Comparison of ENCODE assay signal across 1 cellular context in the genomic region with DNA sequence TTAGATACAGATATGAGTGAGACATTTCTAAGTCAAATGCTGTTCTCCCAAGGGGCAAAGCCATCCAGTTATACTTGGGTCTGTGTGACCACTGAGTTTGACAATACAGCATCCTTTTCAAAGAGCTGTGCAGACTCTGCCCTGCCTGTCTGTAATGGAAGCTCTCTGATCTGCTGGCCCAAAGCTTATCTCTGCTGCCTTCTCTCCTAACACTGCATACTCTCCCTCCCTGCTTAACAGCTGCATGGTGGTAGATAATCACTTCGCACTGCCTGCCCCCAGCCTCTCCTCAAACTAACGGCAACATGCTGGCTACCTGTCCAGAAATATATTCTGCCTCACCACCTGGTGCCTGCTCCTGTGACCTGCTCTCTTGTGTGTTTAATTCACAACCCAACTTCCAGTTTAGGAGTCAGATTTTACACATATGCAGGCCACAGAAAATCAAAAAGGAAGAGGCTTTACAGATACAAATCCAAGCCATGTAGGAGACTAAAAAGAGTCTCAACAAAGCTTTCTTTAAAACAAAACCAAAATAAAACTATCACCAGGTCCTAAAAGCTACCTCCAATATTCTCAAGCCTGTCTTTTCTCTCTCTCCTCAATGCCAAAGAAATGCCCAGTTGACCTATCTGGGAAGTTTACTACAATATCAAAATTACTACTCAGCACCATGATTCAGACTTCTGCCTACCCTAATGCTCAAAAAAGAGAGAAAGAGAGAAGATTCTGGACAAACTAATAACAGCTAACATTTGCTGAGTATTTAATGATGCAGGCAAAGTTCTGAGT.
TF ChIP-seq lines count a peak whose summit lies in the region.

No MANE protein-coding gene starts in this region.

TF ChIP-seq in K562, 482 proteins besides CTCF, POLR2A, EP300 and RAD21 (continued from another document and continues in another):
- no peak for TF ChIP-seq RBM14 (IDR thresholded peaks at IDR 0.05; ENCODE audit: borderline replicate concordance, insufficient read depth, low read depth, low read length)
- TF ChIP-seq, protein P1, sequence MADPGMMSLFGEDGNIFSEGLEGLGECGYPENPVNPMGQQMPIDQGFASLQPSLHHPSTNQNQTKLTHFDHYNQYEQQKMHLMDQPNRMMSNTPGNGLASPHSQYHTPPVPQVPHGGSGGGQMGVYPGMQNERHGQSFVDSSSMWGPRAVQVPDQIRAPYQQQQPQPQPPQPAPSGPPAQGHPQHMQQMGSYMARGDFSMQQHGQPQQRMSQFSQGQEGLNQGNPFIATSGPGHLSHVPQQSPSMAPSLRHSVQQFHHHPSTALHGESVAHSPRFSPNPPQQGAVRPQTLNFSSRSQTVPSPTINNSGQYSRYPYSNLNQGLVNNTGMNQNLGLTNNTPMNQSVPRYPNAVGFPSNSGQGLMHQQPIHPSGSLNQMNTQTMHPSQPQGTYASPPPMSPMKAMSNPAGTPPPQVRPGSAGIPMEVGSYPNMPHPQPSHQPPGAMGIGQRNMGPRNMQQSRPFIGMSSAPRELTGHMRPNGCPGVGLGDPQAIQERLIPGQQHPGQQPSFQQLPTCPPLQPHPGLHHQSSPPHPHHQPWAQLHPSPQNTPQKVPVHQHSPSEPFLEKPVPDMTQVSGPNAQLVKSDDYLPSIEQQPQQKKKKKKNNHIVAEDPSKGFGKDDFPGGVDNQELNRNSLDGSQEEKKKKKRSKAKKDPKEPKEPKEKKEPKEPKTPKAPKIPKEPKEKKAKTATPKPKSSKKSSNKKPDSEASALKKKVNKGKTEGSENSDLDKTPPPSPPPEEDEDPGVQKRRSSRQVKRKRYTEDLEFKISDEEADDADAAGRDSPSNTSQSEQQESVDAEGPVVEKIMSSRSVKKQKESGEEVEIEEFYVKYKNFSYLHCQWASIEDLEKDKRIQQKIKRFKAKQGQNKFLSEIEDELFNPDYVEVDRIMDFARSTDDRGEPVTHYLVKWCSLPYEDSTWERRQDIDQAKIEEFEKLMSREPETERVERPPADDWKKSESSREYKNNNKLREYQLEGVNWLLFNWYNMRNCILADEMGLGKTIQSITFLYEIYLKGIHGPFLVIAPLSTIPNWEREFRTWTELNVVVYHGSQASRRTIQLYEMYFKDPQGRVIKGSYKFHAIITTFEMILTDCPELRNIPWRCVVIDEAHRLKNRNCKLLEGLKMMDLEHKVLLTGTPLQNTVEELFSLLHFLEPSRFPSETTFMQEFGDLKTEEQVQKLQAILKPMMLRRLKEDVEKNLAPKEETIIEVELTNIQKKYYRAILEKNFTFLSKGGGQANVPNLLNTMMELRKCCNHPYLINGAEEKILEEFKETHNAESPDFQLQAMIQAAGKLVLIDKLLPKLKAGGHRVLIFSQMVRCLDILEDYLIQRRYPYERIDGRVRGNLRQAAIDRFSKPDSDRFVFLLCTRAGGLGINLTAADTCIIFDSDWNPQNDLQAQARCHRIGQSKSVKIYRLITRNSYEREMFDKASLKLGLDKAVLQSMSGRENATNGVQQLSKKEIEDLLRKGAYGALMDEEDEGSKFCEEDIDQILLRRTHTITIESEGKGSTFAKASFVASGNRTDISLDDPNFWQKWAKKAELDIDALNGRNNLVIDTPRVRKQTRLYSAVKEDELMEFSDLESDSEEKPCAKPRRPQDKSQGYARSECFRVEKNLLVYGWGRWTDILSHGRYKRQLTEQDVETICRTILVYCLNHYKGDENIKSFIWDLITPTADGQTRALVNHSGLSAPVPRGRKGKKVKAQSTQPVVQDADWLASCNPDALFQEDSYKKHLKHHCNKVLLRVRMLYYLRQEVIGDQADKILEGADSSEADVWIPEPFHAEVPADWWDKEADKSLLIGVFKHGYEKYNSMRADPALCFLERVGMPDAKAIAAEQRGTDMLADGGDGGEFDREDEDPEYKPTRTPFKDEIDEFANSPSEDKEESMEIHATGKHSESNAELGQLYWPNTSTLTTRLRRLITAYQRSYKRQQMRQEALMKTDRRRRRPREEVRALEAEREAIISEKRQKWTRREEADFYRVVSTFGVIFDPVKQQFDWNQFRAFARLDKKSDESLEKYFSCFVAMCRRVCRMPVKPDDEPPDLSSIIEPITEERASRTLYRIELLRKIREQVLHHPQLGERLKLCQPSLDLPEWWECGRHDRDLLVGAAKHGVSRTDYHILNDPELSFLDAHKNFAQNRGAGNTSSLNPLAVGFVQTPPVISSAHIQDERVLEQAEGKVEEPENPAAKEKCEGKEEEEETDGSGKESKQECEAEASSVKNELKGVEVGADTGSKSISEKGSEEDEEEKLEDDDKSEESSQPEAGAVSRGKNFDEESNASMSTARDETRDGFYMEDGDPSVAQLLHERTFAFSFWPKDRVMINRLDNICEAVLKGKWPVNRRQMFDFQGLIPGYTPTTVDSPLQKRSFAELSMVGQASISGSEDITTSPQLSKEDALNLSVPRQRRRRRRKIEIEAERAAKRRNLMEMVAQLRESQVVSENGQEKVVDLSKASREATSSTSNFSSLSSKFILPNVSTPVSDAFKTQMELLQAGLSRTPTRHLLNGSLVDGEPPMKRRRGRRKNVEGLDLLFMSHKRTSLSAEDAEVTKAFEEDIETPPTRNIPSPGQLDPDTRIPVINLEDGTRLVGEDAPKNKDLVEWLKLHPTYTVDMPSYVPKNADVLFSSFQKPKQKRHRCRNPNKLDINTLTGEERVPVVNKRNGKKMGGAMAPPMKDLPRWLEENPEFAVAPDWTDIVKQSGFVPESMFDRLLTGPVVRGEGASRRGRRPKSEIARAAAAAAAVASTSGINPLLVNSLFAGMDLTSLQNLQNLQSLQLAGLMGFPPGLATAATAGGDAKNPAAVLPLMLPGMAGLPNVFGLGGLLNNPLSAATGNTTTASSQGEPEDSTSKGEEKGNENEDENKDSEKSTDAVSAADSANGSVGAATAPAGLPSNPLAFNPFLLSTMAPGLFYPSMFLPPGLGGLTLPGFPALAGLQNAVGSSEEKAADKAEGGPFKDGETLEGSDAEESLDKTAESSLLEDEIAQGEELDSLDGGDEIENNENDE (IDR thresholded peaks at IDR 0.05; ENCODE audit: low read depth, low read length) = no peak
- TF ChIP-seq PRPF4 (IDR thresholded peaks at IDR 0.05; ENCODE audit: insufficient read depth, low read depth, low read length, poor library complexity, severe bottlenecking) = no peak
- TF ChIP-seq, protein P2, sequence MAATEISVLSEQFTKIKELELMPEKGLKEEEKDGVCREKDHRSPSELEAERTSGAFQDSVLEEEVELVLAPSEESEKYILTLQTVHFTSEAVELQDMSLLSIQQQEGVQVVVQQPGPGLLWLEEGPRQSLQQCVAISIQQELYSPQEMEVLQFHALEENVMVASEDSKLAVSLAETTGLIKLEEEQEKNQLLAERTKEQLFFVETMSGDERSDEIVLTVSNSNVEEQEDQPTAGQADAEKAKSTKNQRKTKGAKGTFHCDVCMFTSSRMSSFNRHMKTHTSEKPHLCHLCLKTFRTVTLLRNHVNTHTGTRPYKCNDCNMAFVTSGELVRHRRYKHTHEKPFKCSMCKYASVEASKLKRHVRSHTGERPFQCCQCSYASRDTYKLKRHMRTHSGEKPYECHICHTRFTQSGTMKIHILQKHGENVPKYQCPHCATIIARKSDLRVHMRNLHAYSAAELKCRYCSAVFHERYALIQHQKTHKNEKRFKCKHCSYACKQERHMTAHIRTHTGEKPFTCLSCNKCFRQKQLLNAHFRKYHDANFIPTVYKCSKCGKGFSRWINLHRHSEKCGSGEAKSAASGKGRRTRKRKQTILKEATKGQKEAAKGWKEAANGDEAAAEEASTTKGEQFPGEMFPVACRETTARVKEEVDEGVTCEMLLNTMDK (IDR thresholded peaks at IDR 0.05; ENCODE audit: borderline replicate concordance, insufficient read depth, low read depth, low read length, poor library complexity, severe bottlenecking) = no peak
- TF ChIP-seq RCOR1 (IDR thresholded peaks at IDR 0.05; ENCODE audit: borderline replicate concordance in 1 of 2, low read depth in 2 of 2, low read length in 2 of 2) = peak; percentile 77 to 96; a peak in 3 of 4 replicates
- TF ChIP-seq MTA3 (IDR thresholded peaks at IDR 0.05; ENCODE audit: borderline replicate concordance) = peak; percentile 92
- TF ChIP-seq NR2F6 (CRISPR knock-in tag; IDR thresholded peaks at IDR 0.05) = no peak
- no peak for TF ChIP-seq KDM2B (CRISPR knock-in tag; IDR thresholded peaks at IDR 0.05)
- no peak for TF ChIP-seq KLF13 (tag; IDR thresholded peaks at IDR 0.05; ENCODE audit: borderline replicate concordance, low read depth)
- TF ChIP-seq, protein P3, sequence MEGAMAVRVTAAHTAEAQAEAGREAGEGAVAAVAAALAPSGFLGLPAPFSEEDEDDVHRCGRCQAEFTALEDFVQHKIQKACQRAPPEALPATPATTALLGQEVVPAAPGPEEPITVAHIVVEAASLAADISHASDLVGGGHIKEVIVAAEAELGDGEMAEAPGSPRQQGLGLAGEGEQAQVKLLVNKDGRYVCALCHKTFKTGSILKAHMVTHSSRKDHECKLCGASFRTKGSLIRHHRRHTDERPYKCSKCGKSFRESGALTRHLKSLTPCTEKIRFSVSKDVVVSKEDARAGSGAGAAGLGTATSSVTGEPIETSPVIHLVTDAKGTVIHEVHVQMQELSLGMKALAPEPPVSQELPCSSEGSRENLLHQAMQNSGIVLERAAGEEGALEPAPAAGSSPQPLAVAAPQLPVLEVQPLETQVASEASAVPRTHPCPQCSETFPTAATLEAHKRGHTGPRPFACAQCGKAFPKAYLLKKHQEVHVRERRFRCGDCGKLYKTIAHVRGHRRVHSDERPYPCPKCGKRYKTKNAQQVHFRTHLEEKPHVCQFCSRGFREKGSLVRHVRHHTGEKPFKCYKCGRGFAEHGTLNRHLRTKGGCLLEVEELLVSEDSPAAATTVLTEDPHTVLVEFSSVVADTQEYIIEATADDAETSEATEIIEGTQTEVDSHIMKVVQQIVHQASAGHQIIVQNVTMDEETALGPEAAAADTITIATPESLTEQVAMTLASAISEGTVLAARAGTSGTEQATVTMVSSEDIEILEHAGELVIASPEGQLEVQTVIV (CRISPR knock-in tag; IDR thresholded peaks at IDR 0.05; ENCODE audit: borderline replicate concordance) = no peak
- TF ChIP-seq, protein P4, sequence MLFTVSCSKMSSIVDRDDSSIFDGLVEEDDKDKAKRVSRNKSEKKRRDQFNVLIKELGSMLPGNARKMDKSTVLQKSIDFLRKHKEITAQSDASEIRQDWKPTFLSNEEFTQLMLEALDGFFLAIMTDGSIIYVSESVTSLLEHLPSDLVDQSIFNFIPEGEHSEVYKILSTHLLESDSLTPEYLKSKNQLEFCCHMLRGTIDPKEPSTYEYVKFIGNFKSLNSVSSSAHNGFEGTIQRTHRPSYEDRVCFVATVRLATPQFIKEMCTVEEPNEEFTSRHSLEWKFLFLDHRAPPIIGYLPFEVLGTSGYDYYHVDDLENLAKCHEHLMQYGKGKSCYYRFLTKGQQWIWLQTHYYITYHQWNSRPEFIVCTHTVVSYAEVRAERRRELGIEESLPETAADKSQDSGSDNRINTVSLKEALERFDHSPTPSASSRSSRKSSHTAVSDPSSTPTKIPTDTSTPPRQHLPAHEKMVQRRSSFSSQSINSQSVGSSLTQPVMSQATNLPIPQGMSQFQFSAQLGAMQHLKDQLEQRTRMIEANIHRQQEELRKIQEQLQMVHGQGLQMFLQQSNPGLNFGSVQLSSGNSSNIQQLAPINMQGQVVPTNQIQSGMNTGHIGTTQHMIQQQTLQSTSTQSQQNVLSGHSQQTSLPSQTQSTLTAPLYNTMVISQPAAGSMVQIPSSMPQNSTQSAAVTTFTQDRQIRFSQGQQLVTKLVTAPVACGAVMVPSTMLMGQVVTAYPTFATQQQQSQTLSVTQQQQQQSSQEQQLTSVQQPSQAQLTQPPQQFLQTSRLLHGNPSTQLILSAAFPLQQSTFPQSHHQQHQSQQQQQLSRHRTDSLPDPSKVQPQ (CRISPR knock-in tag; IDR thresholded peaks at IDR 0.05; ENCODE audit: borderline replicate concordance) = no peak
- no peak for TF ChIP-seq CHD2 (IDR thresholded peaks at IDR 0.05; ENCODE audit: low read depth, low read length)
- no peak for TF ChIP-seq ETV5 (CRISPR knock-in tag; IDR thresholded peaks at IDR 0.05; ENCODE audit: low read depth)
- peak; percentile 98 for TF ChIP-seq PHB2 (IDR thresholded peaks at IDR 0.05; ENCODE audit: low read depth)
- TF ChIP-seq ZNF766 (CRISPR knock-in tag; conservative IDR thresholded peaks at IDR 0.05) = no peak
- TF ChIP-seq ZNF253 (CRISPR knock-in tag; conservative IDR thresholded peaks at IDR 0.05) = no peak
- peak; percentile 64 for TF ChIP-seq TAF9B (IDR thresholded peaks at IDR 0.05; ENCODE audit: partially characterized antibody)
- TF ChIP-seq MXI1 (IDR thresholded peaks at IDR 0.05; ENCODE audit: low read depth, low read length) = no peak
- TF ChIP-seq, protein P5, sequence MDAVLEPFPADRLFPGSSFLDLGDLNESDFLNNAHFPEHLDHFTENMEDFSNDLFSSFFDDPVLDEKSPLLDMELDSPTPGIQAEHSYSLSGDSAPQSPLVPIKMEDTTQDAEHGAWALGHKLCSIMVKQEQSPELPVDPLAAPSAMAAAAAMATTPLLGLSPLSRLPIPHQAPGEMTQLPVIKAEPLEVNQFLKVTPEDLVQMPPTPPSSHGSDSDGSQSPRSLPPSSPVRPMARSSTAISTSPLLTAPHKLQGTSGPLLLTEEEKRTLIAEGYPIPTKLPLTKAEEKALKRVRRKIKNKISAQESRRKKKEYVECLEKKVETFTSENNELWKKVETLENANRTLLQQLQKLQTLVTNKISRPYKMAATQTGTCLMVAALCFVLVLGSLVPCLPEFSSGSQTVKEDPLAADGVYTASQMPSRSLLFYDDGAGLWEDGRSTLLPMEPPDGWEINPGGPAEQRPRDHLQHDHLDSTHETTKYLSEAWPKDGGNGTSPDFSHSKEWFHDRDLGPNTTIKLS (IDR thresholded peaks at IDR 0.05; ENCODE audit: borderline replicate concordance, low read depth) = 0 out of 2 replicates have a peak, but pooled peaks have one; percentile 46
- TF ChIP-seq BCL6 (CRISPR knock-in tag; IDR thresholded peaks at IDR 0.05) = no peak
- peak; percentile 87 for TF ChIP-seq NBN (IDR thresholded peaks at IDR 0.05; ENCODE audit: low read depth)
- TF ChIP-seq, protein P6, sequence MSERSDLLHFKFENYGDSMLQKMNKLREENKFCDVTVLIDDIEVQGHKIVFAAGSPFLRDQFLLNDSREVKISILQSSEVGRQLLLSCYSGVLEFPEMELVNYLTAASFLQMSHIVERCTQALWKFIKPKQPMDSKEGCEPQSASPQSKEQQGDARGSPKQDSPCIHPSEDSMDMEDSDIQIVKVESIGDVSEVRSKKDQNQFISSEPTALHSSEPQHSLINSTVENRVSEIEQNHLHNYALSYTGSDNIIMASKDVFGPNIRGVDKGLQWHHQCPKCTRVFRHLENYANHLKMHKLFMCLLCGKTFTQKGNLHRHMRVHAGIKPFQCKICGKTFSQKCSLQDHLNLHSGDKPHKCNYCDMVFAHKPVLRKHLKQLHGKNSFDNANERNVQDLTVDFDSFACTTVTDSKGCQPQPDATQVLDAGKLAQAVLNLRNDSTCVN (CRISPR knock-in tag; IDR thresholded peaks at IDR 0.05) = no peak
- TF ChIP-seq ELF4 (CRISPR knock-in tag; IDR thresholded peaks at IDR 0.05) = peak; percentile 88
- peak; percentile 91 for TF ChIP-seq GATAD2A (IDR thresholded peaks at IDR 0.05)
- no peak for TF ChIP-seq NFE2L1 (tag; IDR thresholded peaks at IDR 0.05; ENCODE audit: borderline replicate concordance, low read depth)
- no peak for TF ChIP-seq ZNF583 (CRISPR knock-in tag; IDR thresholded peaks at IDR 0.05)
- TF ChIP-seq, protein P7, sequence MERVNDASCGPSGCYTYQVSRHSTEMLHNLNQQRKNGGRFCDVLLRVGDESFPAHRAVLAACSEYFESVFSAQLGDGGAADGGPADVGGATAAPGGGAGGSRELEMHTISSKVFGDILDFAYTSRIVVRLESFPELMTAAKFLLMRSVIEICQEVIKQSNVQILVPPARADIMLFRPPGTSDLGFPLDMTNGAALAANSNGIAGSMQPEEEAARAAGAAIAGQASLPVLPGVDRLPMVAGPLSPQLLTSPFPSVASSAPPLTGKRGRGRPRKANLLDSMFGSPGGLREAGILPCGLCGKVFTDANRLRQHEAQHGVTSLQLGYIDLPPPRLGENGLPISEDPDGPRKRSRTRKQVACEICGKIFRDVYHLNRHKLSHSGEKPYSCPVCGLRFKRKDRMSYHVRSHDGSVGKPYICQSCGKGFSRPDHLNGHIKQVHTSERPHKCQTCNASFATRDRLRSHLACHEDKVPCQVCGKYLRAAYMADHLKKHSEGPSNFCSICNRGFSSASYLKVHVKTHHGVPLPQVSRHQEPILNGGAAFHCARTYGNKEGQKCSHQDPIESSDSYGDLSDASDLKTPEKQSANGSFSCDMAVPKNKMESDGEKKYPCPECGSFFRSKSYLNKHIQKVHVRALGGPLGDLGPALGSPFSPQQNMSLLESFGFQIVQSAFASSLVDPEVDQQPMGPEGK (CRISPR knock-in tag; IDR thresholded peaks at IDR 0.05; ENCODE audit: borderline replicate concordance) = no peak
- TF ChIP-seq ZC3H8 (IDR thresholded peaks at IDR 0.05) = no peak
